Comparison of ENCODE assay signal across 24 cellular contexts in genomic region chr5:132859889-132860437, GRCh38. TPM values are rescaled to one million over a fixed set of nuclear protein-coding genes. Genes with fewer than 3 reads are reported as not detected.
A peak's percentile ranks its signal among the peaks of the same experiment; 100 is the strongest.
DNase-seq lines count a peak whose midpoint lies in the region; ATAC-seq, FAIRE-seq and TF ChIP-seq lines count a peak whose summit lies in the region.
"Had no signal": no experiment of that assay in that cellular context is flagged by ENCODE, and none has a peak within 500 bp of the region (broad histone marks: within the 10 kb centered on the region; RNA-seq: fewer than 3 reads in every experiment).

No MANE protein-coding gene starts in this region.

- H3K4me3 ChIP-seq in A549, result no peak overlapping the region
- no peak overlapping the region for H3K4me3 ChIP-seq in epithelial cell of esophagus (ENCODE audit: low read length)
- H3K4me3 ChIP-seq: GM23338 had no signal

- no peak for TF ChIP-seq POLR2A in A549 (IDR thresholded peaks at IDR 0.05; ENCODE audit: low read length)

- DNase-seq in A549 (ENCODE audit: low read depth in 1 of 2, low spot score in 1 of 2) (no peak), HCEC 1CT (peak; percentile 28), epithelial cell of esophagus (ENCODE audit: low read depth) (peak; percentile 27), DMS 273 (lab: John Stamatoyannopoulos, UW; ENCODE audit: unreplicated experiment) (no peak), EL (no peak)
- DNase-seq: BE2C; C1 segment of cervical spinal cord; CD4-positive, CD25-positive, alpha-beta regulatory T cell; CD8-positive, alpha-beta memory T cell; COR-L47; DMS79; H7 had no signal

- FAIRE-seq in A549 (lab: Jason Lieb, UNC), result no peak
- FAIRE-seq: GM12892, GM18507, HepG2 had no signal

- no peak for TF ChIP-seq CTCF in A549 (IDR thresholded peaks at IDR 0.05)
- TF ChIP-seq CTCF in epithelial cell of esophagus (IDR thresholded peaks at IDR 0.05; ENCODE audit: insufficient read depth, low read depth, low read length, missing control alignments), result no peak

- H3K9me3 Mint-ChIP-seq in activated T-helper 17 cell treated with anti-CD3 and anti-CD28 coated beads, Interleukin-2, amount 50 U/mL, for 72 hours, result no peaks in the 10 kb centered on the region
- H3K9me3 Mint-ChIP-seq: CD4-positive, CD25-positive, alpha-beta regulatory T cell; CD8-positive, alpha-beta memory T cell; GM23338 had no signal

- no peaks in the 10 kb centered on the region for H3K9me3 ChIP-seq in A549
- H3K9me3 ChIP-seq: BE2C had no signal

- no peaks in the 10 kb centered on the region for H3K4me1 Mint-ChIP-seq in activated T-helper 17 cell treated with anti-CD3 and anti-CD28 coated beads, Interleukin-2, amount 50 U/mL, for 72 hours
- H3K4me1 Mint-ChIP-seq: CD8-positive, alpha-beta memory T cell had no signal

- no peak for TF ChIP-seq RAD21 in A549 (conservative IDR thresholded peaks at IDR 0.05 in 1 of 2, IDR thresholded peaks at IDR 0.05 in 1 of 2)

- WGBS in A549 (ENCODE audit: missing lambda C conversion rate), result 14% methylated on average over 2 of the region's 2 CpGs

- H3K27ac Mint-ChIP-seq in activated T-helper 17 cell treated with anti-CD3 and anti-CD28 coated beads, Interleukin-2, amount 50 U/mL, for 72 hours, result no peak overlapping the region
- H3K27ac Mint-ChIP-seq: CD8-positive, alpha-beta memory T cell; GM23338 had no signal

- H3K4me1 ChIP-seq in A549, result no peaks in the 10 kb centered on the region
- H3K4me1 ChIP-seq: BE2C had no signal

- no peak overlapping the region for H3K27ac ChIP-seq in A549
- H3K27ac ChIP-seq: 22Rv1, KMS-11 had no signal

- H3K4me2 ChIP-seq in A549, result no peak overlapping the region
- H3K4me2 ChIP-seq: GM23338, KMS-11 had no signal

- H3K27me3 Mint-ChIP-seq in activated T-helper 17 cell treated with anti-CD3 and anti-CD28 coated beads, Interleukin-2, amount 50 U/mL, for 72 hours, result peaks cover 4% of the 10 kb centered on the region

- CTCF ChIA-PET in A549 (lab: Yijun Ruan, JAX), result interaction anchor here (0.6 to 7.6 kb wide), 3 partner anchors 8 to 31 kb away, joined by 4 to 69 read pairs (median 13); partner anchors contain the start of gene SHROOM1

- no peak overlapping the region for H3K4me3 Mint-ChIP-seq in activated T-helper 17 cell treated with anti-CD3 and anti-CD28 coated beads, Interleukin-2, amount 50 U/mL, for 72 hours
- H3K4me3 Mint-ChIP-seq: CD4-positive, CD25-positive, alpha-beta regulatory T cell; CD8-positive, alpha-beta memory T cell; GM23338 had no signal

- H3K36me3 Mint-ChIP-seq in activated T-helper 17 cell treated with anti-CD3 and anti-CD28 coated beads, Interleukin-2, amount 50 U/mL, for 72 hours (ENCODE audit: low read depth), result no peaks in the 10 kb centered on the region
- H3K36me3 Mint-ChIP-seq: CD4-positive, CD25-positive, alpha-beta regulatory T cell had no signal

- POLR2A ChIA-PET in A549 (lab: Yijun Ruan, JAX), result interaction anchor here (0.5 kb wide), 1 partner anchor 8 kb away, joined by 6 read pairs; no protein-coding TSS in a partner anchor

- no peak for ATAC-seq in A549
- peak; percentile 63 for ATAC-seq in activated T-helper 17 cell treated with anti-CD3 and anti-CD28 coated beads, Interleukin-2, amount 50 U/mL, for 72 hours (replicated peaks)
- ATAC-seq in GM18873 (IDR thresholded peaks at IDR 0.05; ENCODE audit: low FRiP score, unreplicated experiment), result no peak
- no peak for ATAC-seq in HG03378 (IDR thresholded peaks at IDR 0.05; ENCODE audit: unreplicated experiment)
- ATAC-seq: GM23338, HepG2 had no signal

- TF ChIP-seq EP300 in A549 (IDR thresholded peaks at IDR 0.05), result no peak

TF ChIP-seq in A549, 52 proteins besides CTCF, POLR2A, EP300 and RAD21:
- TF ChIP-seq CBX8 (IDR thresholded peaks at IDR 0.05), result peak; percentile 79; the same call in 1 of the 2 replicates
- TF ChIP-seq RNF2 (IDR thresholded peaks at IDR 0.05; ENCODE audit: borderline replicate concordance, low read depth), result peak; percentile 70; the same call in 1 of the 2 replicates
- TF ChIP-seq ELK1 (IDR thresholded peaks at IDR 0.05; ENCODE audit: low read depth, low read length), result no peak

RNA-seq across cellular contexts. Expression of gene GDF9, which starts 6.3 kb away (rescaled TPM):
- polyA plus RNA-seq in A549 (2011; rRNA removed), result 0.83 and 0.85 TPM in 2 replicates
- polyA plus RNA-seq in A549 (2012; cell fraction: cytosol; rRNA removed), result 0.24 and 0.31 TPM in 2 replicates
- polyA plus RNA-seq in A549 (2012; cell fraction: nucleus; rRNA removed), result 0.28 and 0.54 TPM in 2 replicates
- 0.25 to 0.49 TPM (median 0.37 TPM) in 3 replicates for polyA plus RNA-seq in A549 (2017; fragmentation: RNase III; extraction: RNeasy Plus Mini Kit Qiagen cat#74134 plus additional on column Dnase treatment)
- polyA minus RNA-seq in A549 (2011; rRNA and poly(A)+ RNA removed), result 0.25 and 0.34 TPM in 2 replicates
- under 1 TPM; 0.26 to 0.69 TPM for total RNA-seq in activated T-helper 17 cell treated with anti-CD3 and anti-CD28 coated beads, Interleukin-2, amount 50 U/mL, for 72 hours
- total RNA-seq: LHCN-M2 had no signal
- polyA plus RNA-seq: CD8-positive, alpha-beta memory T cell had no signal

RNA-seq across cellular contexts. Expression of gene UQCRQ, which starts 6.5 kb away (rescaled TPM):
- polyA plus RNA-seq in A549 (2011; rRNA removed) (497 and 500 TPM in 2 replicates), A549 (2017; fragmentation: RNase III; extraction: RNeasy Plus Mini Kit Qiagen cat#74134 plus additional on column Dnase treatment) (424 to 448 TPM (median 441 TPM) in 3 replicates)
- 596 and 681 TPM in 2 replicates for polyA plus RNA-seq in A549 (2012; cell fraction: cytosol; rRNA removed)
- 231 and 239 TPM in 2 replicates for polyA plus RNA-seq in A549 (2012; cell fraction: nucleus; rRNA removed)
- polyA minus RNA-seq in A549 (2011; rRNA and poly(A)+ RNA removed), result 25.3 and 26.6 TPM in 2 replicates
- total RNA-seq in activated T-helper 17 cell treated with anti-CD3 and anti-CD28 coated beads, Interleukin-2, amount 50 U/mL, for 72 hours, result 100 to 1,000 TPM; 219 to 408 TPM

RNA-seq across cellular contexts. Expression of gene LEAP2, which starts 13.5 kb away (rescaled TPM):
- polyA plus RNA-seq in A549 (2011; rRNA removed) (4.1 and 4.8 TPM in 2 replicates), A549 (2017; fragmentation: RNase III; extraction: RNeasy Plus Mini Kit Qiagen cat#74134 plus additional on column Dnase treatment) (1.6 to 2.1 TPM (median 2.0 TPM) in 3 replicates)
- polyA plus RNA-seq in A549 (2012; cell fraction: cytosol; rRNA removed), result 0.76 and 0.95 TPM in 2 replicates
- 2.8 and 3.7 TPM in 2 replicates for polyA plus RNA-seq in A549 (2012; cell fraction: nucleus; rRNA removed)
- 1.6 and 2.5 TPM in 2 replicates for polyA minus RNA-seq in A549 (2011; rRNA and poly(A)+ RNA removed)
- total RNA-seq in activated T-helper 17 cell treated with anti-CD3 and anti-CD28 coated beads, Interleukin-2, amount 50 U/mL, for 72 hours, result 1 to 10 TPM; 1.8 to 2.9 TPM
- total RNA-seq: G401 had no signal

RNA-seq across cellular contexts. Expression of gene SHROOM1, which starts 29.5 kb away (rescaled TPM):
- polyA plus RNA-seq in A549 (2011; rRNA removed) (3.5 and 4.5 TPM in 2 replicates), A549 (2017; fragmentation: RNase III; extraction: RNeasy Plus Mini Kit Qiagen cat#74134 plus additional on column Dnase treatment) (5.4 to 7.2 TPM (median 6.0 TPM) in 3 replicates)
- polyA plus RNA-seq in A549 (2012; cell fraction: cytosol; rRNA removed), result 7.9 and 10.9 TPM in 2 replicates
- polyA plus RNA-seq in A549 (2012; cell fraction: nucleus; rRNA removed), result 23.3 and 37.8 TPM in 2 replicates
- 4.6 and 5.0 TPM in 2 replicates for polyA minus RNA-seq in A549 (2011; rRNA and poly(A)+ RNA removed)
- 1 to 10 TPM in 1 of 2 donors, under 1 TPM in 1; 0.54 to 3.4 TPM for total RNA-seq in activated T-helper 17 cell treated with anti-CD3 and anti-CD28 coated beads, Interleukin-2, amount 50 U/mL, for 72 hours
- polyA plus RNA-seq: CD4-positive, CD25-positive, alpha-beta regulatory T cell; CD8-positive, alpha-beta memory T cell had no signal

RNA-seq across cellular contexts. Expression of gene SOWAHA, which starts 46.9 kb away (rescaled TPM):
- polyA plus RNA-seq in A549 (2011; rRNA removed), result 0.07 and 0.10 TPM in 2 replicates
- 0.09 and 0.19 TPM in 2 replicates for polyA plus RNA-seq in A549 (2012; cell fraction: cytosol; rRNA removed)
- polyA plus RNA-seq in A549 (2012; cell fraction: nucleus; rRNA removed), result 0.05 and 0.18 TPM in 2 replicates
- 0.03 to 0.08 TPM (median 0.06 TPM) in 3 replicates for polyA plus RNA-seq in A549 (2017; fragmentation: RNase III; extraction: RNeasy Plus Mini Kit Qiagen cat#74134 plus additional on column Dnase treatment)
- polyA minus RNA-seq in A549 (2011; rRNA and poly(A)+ RNA removed), result 0.10 TPM in 1 of 2 replicates, not detected in the other
- not detected for total RNA-seq in activated T-helper 17 cell treated with anti-CD3 and anti-CD28 coated beads, Interleukin-2, amount 50 U/mL, for 72 hours
- total RNA-seq: CD4-positive, CD25-positive, alpha-beta regulatory T cell; Daoy; LHCN-M2 had no signal
- polyA plus RNA-seq: CD4-positive, CD25-positive, alpha-beta regulatory T cell; CD8-positive, alpha-beta memory T cell had no signal

Comparison
In these comparisons a context has a peak if more than half of its experiments do, and no peak if none do; other contexts are left out.
1. DNase-seq: peak in HCEC 1CT (single experiment) and epithelial cell of esophagus (single experiment); none in A549 (0 of 2), DMS 273 (single experiment) and EL (single experiment).